ENCODE assay signal across 18 cellular contexts in genomic region chr13:50612717-50613116, GRCh38.
"Had no signal": no experiment of that assay in that cellular context is flagged by ENCODE, and none has a peak within 500 bp of the region (broad histone marks: within the 10 kb centered on the region; RNA-seq: fewer than 3 reads in every experiment).

No MANE protein-coding gene starts in this region.

- FAIRE-seq: islet of Langerhans had no signal

- H3K36me3 Mint-ChIP-seq: naive thymus-derived CD8-positive, alpha-beta T cell had no signal

- H3K4me3 Mint-ChIP-seq: activated CD8-positive, alpha-beta T cell treated with anti-CD3 and anti-CD28 coated beads, Interleukin-2, amount 10 ng/mL, durations not matched to agents 7 days and 5 days; activated naive CD8-positive, alpha-beta T cell treated with anti-CD3 and anti-CD28 coated beads, Interleukin-2, amount 50 U/mL, for 24 hours; activated T-helper 1 cell treated with anti-CD3 and anti-CD28 coated beads, Interleukin-12 subunit alpha, Interleukin-12 subunit beta, Interleukin-2, Interleukin-4 antibody, amounts not matched to agents 30 ng/mL and 10 ng/mL and 1 ng/mL, durations not matched to agents 14 hours and 24 hours and 36 hours; naive thymus-derived CD8-positive, alpha-beta T cell had no signal

- H3K4me2 ChIP-seq: smooth muscle cell had no signal

- H3K27ac ChIP-seq: ascending aorta, heart left ventricle had no signal

- H3K36me3 ChIP-seq: ascending aorta, heart left ventricle had no signal

- H3K27ac Mint-ChIP-seq: activated CD8-positive, alpha-beta T cell treated with anti-CD3 and anti-CD28 coated beads, Interleukin-2, amount 10 ng/mL, durations not matched to agents 7 days and 5 days; activated naive CD8-positive, alpha-beta T cell treated with anti-CD3 and anti-CD28 coated beads, Interleukin-2, amount 50 U/mL, for 24 hours; activated T-helper 1 cell treated with anti-CD3 and anti-CD28 coated beads, Interleukin-12 subunit alpha, Interleukin-12 subunit beta, Interleukin-2, Interleukin-4 antibody, amounts not matched to agents 30 ng/mL and 10 ng/mL and 1 ng/mL, durations not matched to agents 14 hours and 24 hours and 36 hours; naive thymus-derived CD8-positive, alpha-beta T cell had no signal

- DNase-seq: activated CD4-positive, alpha-beta T cell treated with anti-CD3 and anti-CD28 coated beads for 48 hours; activated CD8-positive, alpha-beta memory T cell treated with anti-CD3 and anti-CD28 coated beads, Interleukin-2, amount 50 U/mL, for 48 hours; activated CD8-positive, alpha-beta T cell treated with anti-CD3 and anti-CD28 coated beads, Interleukin-2, amount 10 ng/mL, durations not matched to agents 7 days and 5 days; activated naive CD4-positive, alpha-beta T cell; activated naive CD8-positive, alpha-beta T cell treated with anti-CD3 and anti-CD28 coated beads, Interleukin-2, amount 50 U/mL, for 24 hours; foreskin melanocyte; mammary epithelial cell; mucosa of descending colon; naive thymus-derived CD8-positive, alpha-beta T cell; nucleus accumbens; right cardiac atrium; T1000 had no signal

- H3K4me1 ChIP-seq: ascending aorta had no signal

- H3K9me3 ChIP-seq: ascending aorta, heart left ventricle, mucosa of descending colon had no signal

- ATAC-seq: activated CD8-positive, alpha-beta T cell treated with anti-CD3 and anti-CD28 coated beads, Interleukin-2, amount 10 ng/mL, durations not matched to agents 7 days and 5 days; activated naive CD8-positive, alpha-beta T cell treated with anti-CD3 and anti-CD28 coated beads, Interleukin-2, amount 50 U/mL, for 24 hours; left lobe of liver; mucosa of descending colon; naive thymus-derived CD8-positive, alpha-beta T cell had no signal

- H3K4me3 ChIP-seq: ascending aorta, heart left ventricle, mucosa of descending colon, smooth muscle cell had no signal

- H3K27me3 ChIP-seq: ascending aorta, heart left ventricle had no signal

- H3K9me3 Mint-ChIP-seq: activated naive CD8-positive, alpha-beta T cell treated with anti-CD3 and anti-CD28 coated beads, Interleukin-2, amount 50 U/mL, for 24 hours; activated T-helper 1 cell treated with anti-CD3 and anti-CD28 coated beads, Interleukin-12 subunit alpha, Interleukin-12 subunit beta, Interleukin-2, Interleukin-4 antibody, amounts not matched to agents 30 ng/mL and 10 ng/mL and 1 ng/mL, durations not matched to agents 14 hours and 24 hours and 36 hours; naive thymus-derived CD8-positive, alpha-beta T cell had no signal
